ENCODE assay signal across 8 cellular contexts in the genomic region with DNA sequence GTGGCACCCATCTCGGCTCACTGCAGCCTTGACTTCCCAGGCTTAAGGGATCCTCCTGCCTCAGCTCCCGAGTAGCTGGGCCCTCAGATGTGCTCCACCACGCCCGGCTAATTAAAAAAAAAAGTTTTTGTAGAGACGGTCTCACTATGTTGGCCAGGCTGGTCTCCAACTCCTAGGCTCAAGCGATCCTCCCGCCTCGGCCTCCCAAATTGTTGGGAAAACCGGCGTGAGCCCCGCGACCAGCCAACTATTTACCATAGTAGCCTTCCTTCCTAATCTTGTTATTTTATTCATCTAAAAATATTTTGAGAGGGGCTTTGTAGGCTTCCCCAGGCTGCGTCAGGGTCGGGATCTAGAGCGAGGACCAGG. TPM values are rescaled to one million over a fixed set of nuclear protein-coding genes. Genes with fewer than 3 reads are reported as not detected.
A peak's percentile ranks its signal among the peaks of the same experiment; 100 is the strongest.
DNase-seq lines count a peak whose midpoint lies in the region; ATAC-seq and TF ChIP-seq lines count a peak whose summit lies in the region.

No MANE protein-coding gene starts in this region.

- no peak for ATAC-seq in gastroesophageal sphincter
- ATAC-seq in HG02759 (IDR thresholded peaks at IDR 0.05; ENCODE audit: unreplicated experiment), result no peak

- 53 to 85% methylated on average over 6 to 12 of the region's 15 CpGs for whole genome bisulfite sequencing in gastroesophageal sphincter (ENCODE audit: low coverage in 1 of 2), 2 donors

- H3K27me3 ChIP-seq in HAP-1 (ENCODE audit: low read depth) (no peaks in the 10 kb centered on the region), gastroesophageal sphincter (no peaks in the 10 kb centered on the region), skeletal muscle satellite cell (ENCODE audit: control insufficient read depth, insufficient read depth, low read length) (no peaks in the 10 kb centered on the region)

- TF ChIP-seq POLR2A in gastroesophageal sphincter (IDR thresholded peaks at IDR 0.05), result no peak

- in situ Hi-C loops in HAP-1 (cut with MboI; ENCODE audit: low sequenced_read_pairs), result no loop called here

- peak overlapping the region; percentile 86 to 98 (median 98) for H3K27ac ChIP-seq in gastroesophageal sphincter

- peak overlapping the region; percentile 91 for H3K9ac ChIP-seq in skeletal muscle satellite cell (ENCODE audit: low read depth, low read length)

- peak overlapping the region; percentile 98 for H3K4me2 ChIP-seq in skeletal muscle satellite cell (ENCODE audit: low read length)

- H3K4me1 ChIP-seq in HAP-1, result peaks cover 14% of the 10 kb centered on the region
- peaks cover 0 to 21% (median 6%) of the 10 kb centered on the region in 3 donors for H3K4me1 ChIP-seq in gastroesophageal sphincter
- peaks cover 13% of the 10 kb centered on the region for H3K4me1 ChIP-seq in skeletal muscle satellite cell (ENCODE audit: control insufficient read depth, insufficient read depth, low read length)

- no peaks in the 10 kb centered on the region for H3K9me3 ChIP-seq in HAP-1
- H3K9me3 ChIP-seq in gastroesophageal sphincter, result no peaks in the 10 kb centered on the region
- no peaks in the 10 kb centered on the region for H3K9me3 ChIP-seq in skeletal muscle satellite cell (replicated peaks; ENCODE audit: low read length)

- H3K4me3 ChIP-seq in HAP-1 (peak overlapping the region; percentile 86), WI38 (ENCODE audit: low read depth, low read length) (peak overlapping the region; percentile 63), gastroesophageal sphincter (peak overlapping the region; percentile 76 to 96), skeletal muscle satellite cell (ENCODE audit: low read length) (peak overlapping the region; percentile 82)

- no peak for TF ChIP-seq EP300 in gastroesophageal sphincter (IDR thresholded peaks at IDR 0.05)

- DNase-seq in HAP-1 (ENCODE audit: low spot score in 2 of 2), result no peak
- DNase-seq in NCI-H510A (lab: John Stamatoyannopoulos, UW), result no peak
- DNase-seq in HK-2 (ENCODE audit: unreplicated experiment), result no peak
- no peak for DNase-seq in DMS79 treated with DMSO at 0.1 percent for 48 hours (lab: John Stamatoyannopoulos, UW)

- H3K36me3 ChIP-seq in HAP-1 (replicated peaks) (no peaks in the 10 kb centered on the region), gastroesophageal sphincter (no peaks in the 10 kb centered on the region), skeletal muscle satellite cell (ENCODE audit: insufficient read depth, low read length) (no peaks in the 10 kb centered on the region)

- TF ChIP-seq CTCF in WI38 (IDR thresholded peaks at IDR 0.05; ENCODE audit: low read depth, low read length) (no peak), gastroesophageal sphincter (IDR thresholded peaks at IDR 0.05) (no peak)

RNA-seq across cellular contexts. Expression of gene YY1, which starts 25.4 kb away (rescaled TPM):
- 10 to 100 TPM; 55.1 to 76.3 (median 62.5) TPM for total RNA-seq in gastroesophageal sphincter
- 38.0 and 39.3 TPM in 2 replicates for total RNA-seq in skeletal muscle satellite cell (2012; rRNA removed)

RNA-seq across cellular contexts. Expression of gene DEGS2, which starts 54.1 kb away (rescaled TPM):
- under 1 TPM; 0.16 to 0.94 (median 0.68) TPM for total RNA-seq in gastroesophageal sphincter
- under 0.01 TPM in 1 of 2 replicates, not detected in the other for total RNA-seq in skeletal muscle satellite cell (2012; rRNA removed)
